23 cellular contexts compared by ENCODE assay signal in the genomic region with DNA sequence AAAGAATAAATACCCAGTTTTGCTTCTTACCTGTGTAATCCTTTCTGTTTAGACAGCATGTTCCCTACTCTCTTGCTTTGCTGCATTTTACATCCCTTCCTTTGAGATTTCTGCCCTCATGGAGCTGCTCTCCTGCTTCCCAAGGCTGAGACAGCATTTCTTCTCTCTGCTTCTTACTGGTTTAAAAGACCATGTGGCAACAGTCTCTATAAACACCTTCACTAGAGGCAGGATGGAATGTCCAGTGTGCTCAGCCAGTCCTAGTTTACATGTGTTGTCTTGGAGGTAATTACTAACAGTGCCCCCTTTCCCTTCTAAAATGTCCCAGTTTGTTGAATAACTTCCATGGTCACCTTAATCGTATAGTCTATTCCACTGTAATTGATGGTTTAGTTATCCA.
"Had no signal": no experiment of that assay in that cellular context is flagged by ENCODE, and none has a peak within 500 bp of the region (broad histone marks: within the 10 kb centered on the region; RNA-seq: fewer than 3 reads in every experiment).

No MANE protein-coding gene starts in this region.

- H3K27me3 ChIP-seq: colonic mucosa, dorsolateral prefrontal cortex, esophagus muscularis mucosa, esophagus squamous epithelium, foreskin keratinocyte, gastrocnemius medialis, gastroesophageal sphincter, heart left ventricle, heart right ventricle had no signal

- H3K4me3 ChIP-seq: colonic mucosa, coronary artery, dorsolateral prefrontal cortex, esophagus muscularis mucosa, esophagus squamous epithelium, gastrocnemius medialis, gastroesophageal sphincter, heart left ventricle, heart right ventricle had no signal

- H3K4me1 ChIP-seq: colonic mucosa, esophagus squamous epithelium, foreskin keratinocyte, gastrocnemius medialis, heart left ventricle, heart right ventricle had no signal

- H3K36me3 ChIP-seq: colonic mucosa, esophagus muscularis mucosa, esophagus squamous epithelium, gastrocnemius medialis, gastroesophageal sphincter, heart left ventricle, heart right ventricle had no signal

- ATAC-seq: effector memory CD8-positive, alpha-beta T cell; esophagus mucosa; foreskin keratinocyte; gastrocnemius medialis; gastroesophageal sphincter had no signal

- DNase-seq: colonic mucosa; cortex of kidney; dermis blood vessel endothelial cell; dorsolateral prefrontal cortex; effector CD4-positive, alpha-beta T cell; effector CD8-positive, alpha-beta T cell; effector memory CD4-positive, alpha-beta T cell; effector memory CD8-positive, alpha-beta T cell; endodermal cell; erythroblast; esophagus squamous epithelium; foreskin fibroblast; foreskin keratinocyte; foreskin melanocyte; gastrocnemius medialis; glutamatergic neuron; heart left ventricle; heart right ventricle had no signal

- H3K9me3 ChIP-seq: colonic mucosa, esophagus muscularis mucosa, gastrocnemius medialis, gastroesophageal sphincter, heart left ventricle, heart right ventricle had no signal

- H3K27ac ChIP-seq: colonic mucosa, coronary artery, epithelial cell of prostate, esophagus muscularis mucosa, esophagus squamous epithelium, foreskin keratinocyte, gastrocnemius medialis, gastroesophageal sphincter, heart left ventricle, heart right ventricle had no signal
